ENCODE assay signal across 1 cellular context in the genomic region with DNA sequence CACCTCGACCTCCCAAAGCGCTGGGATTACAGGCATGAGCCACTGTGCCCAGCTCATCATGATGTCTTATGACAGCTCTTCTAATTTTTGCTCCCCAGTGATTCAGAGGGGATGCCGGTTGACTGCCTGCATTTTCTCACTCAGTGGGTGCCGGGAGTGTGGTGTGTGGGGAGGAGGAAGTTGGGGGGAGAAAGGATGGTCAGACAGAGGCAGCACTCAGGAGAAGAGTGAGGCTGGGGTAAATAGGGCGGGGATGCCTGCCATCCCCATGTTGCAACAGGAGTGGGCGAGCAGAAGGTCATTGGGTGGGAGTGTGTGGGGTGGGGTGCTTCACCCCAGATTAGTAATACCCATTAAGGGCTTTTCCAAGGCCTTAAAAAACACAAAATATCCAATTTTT.
TF ChIP-seq lines count a peak whose summit lies in the region.

No MANE protein-coding gene starts in this region.

TF ChIP-seq in HepG2, 621 proteins besides CTCF, POLR2A, EP300 and RAD21:
- TF ChIP-seq ZNF768 (CRISPR knock-in tag; IDR thresholded peaks at IDR 0.05) (no peak), ZNF205 (CRISPR knock-in tag; IDR thresholded peaks at IDR 0.05) (no peak), ELF3 (CRISPR knock-in tag; IDR thresholded peaks at IDR 0.05) (no peak), ZNF251 (CRISPR knock-in tag; IDR thresholded peaks at IDR 0.05) (no peak), HNRNPUL1 (IDR thresholded peaks at IDR 0.05; ENCODE audit: low read depth, low read length) (no peak), ZNF615 (CRISPR knock-in tag; IDR thresholded peaks at IDR 0.05; ENCODE audit: borderline replicate concordance) (no peak), AGO1 (IDR thresholded peaks at IDR 0.05; ENCODE audit: low read depth, low read length, poor library complexity, severe bottlenecking) (no peak), SMARCC2 (IDR thresholded peaks at IDR 0.05) (no peak), NR2F2 (IDR thresholded peaks at IDR 0.05; ENCODE audit: borderline replicate concordance, low read depth) (no peak), MAFG (CRISPR knock-in tag; IDR thresholded peaks at IDR 0.05) (no peak), NFKB2 (CRISPR knock-in tag; IDR thresholded peaks at IDR 0.05; ENCODE audit: borderline replicate concordance) (no peak), ZSCAN30 (CRISPR knock-in tag; IDR thresholded peaks at IDR 0.05) (no peak)
